Comparison of ENCODE assay signal across 11 cellular contexts in genomic region chr15:63246691-63247464, GRCh38. TPM values are rescaled to one million over a fixed set of nuclear protein-coding genes. Genes with fewer than 3 reads are reported as not detected.
A peak's percentile ranks its signal among the peaks of the same experiment; 100 is the strongest.
DNase-seq lines count a peak whose midpoint lies in the region; ATAC-seq, FAIRE-seq and TF ChIP-seq lines count a peak whose summit lies in the region.
"Had no signal": no experiment of that assay in that cellular context is flagged by ENCODE, and none has a peak within 500 bp of the region (broad histone marks: within the 10 kb centered on the region; RNA-seq: fewer than 3 reads in every experiment).

No MANE protein-coding gene starts in this region.

- peaks cover 52% of the 10 kb centered on the region for H3K36me3 Mint-ChIP-seq in endothelial cell (ENCODE audit: low read depth, unreplicated experiment)
- H3K36me3 Mint-ChIP-seq in natural killer cell treated with Interleukin-12 subunit alpha and Interleukin-12 subunit beta and Interleukin-15 and Interleukin-18, amount 100 ng/mL, for 72 hours: peaks cover 28% of the 10 kb centered on the region

- TF ChIP-seq CTCF in BJ (IDR thresholded peaks at IDR 0.05; ENCODE audit: insufficient read depth, low read depth, low read length): no peak
- no peak for TF ChIP-seq CTCF in endothelial cell (IDR thresholded peaks at IDR 0.05; ENCODE audit: unreplicated experiment)
- TF ChIP-seq CTCF in kidney (IDR thresholded peaks at IDR 0.05; ENCODE audit: borderline replicate concordance, extremely low read depth, insufficient read depth): no peak

- H3K36me3 ChIP-seq in BJ (ENCODE audit: control insufficient read depth, insufficient read depth, low read length) (no peaks in the 10 kb centered on the region), kidney (ENCODE audit: control insufficient read depth in 1 of 2, insufficient read depth in 2 of 2, low read length in 2 of 2) (peaks cover 0 to 5% of the 10 kb centered on the region in 2 donors)
- peaks cover 31% of the 10 kb centered on the region for H3K36me3 ChIP-seq in effector memory CD4-positive, alpha-beta T cell (ENCODE audit: control insufficient read depth, insufficient read depth, low read length)

- no peaks in the 10 kb centered on the region for H3K9me3 Mint-ChIP-seq in endothelial cell (ENCODE audit: unreplicated experiment)
- no peaks in the 10 kb centered on the region for H3K9me3 Mint-ChIP-seq in natural killer cell treated with Interleukin-12 subunit alpha and Interleukin-12 subunit beta and Interleukin-15 and Interleukin-18, amount 100 ng/mL, for 72 hours

- H3K27me3 ChIP-seq in BJ (ENCODE audit: control insufficient read depth, insufficient read depth, low read length): no peaks in the 10 kb centered on the region
- no peaks in the 10 kb centered on the region for H3K27me3 ChIP-seq in effector memory CD4-positive, alpha-beta T cell (replicated peaks; ENCODE audit: control insufficient read depth, insufficient read depth, low read length, poor library complexity, severe bottlenecking)

- intact Hi-C loops in kidney (cut with DNase I): no loop called here

- peaks cover 1% of the 10 kb centered on the region for H3K27me3 Mint-ChIP-seq in endothelial cell (ENCODE audit: unreplicated experiment)
- H3K27me3 Mint-ChIP-seq in natural killer cell treated with Interleukin-12 subunit alpha and Interleukin-12 subunit beta and Interleukin-15 and Interleukin-18, amount 100 ng/mL, for 72 hours: no peaks in the 10 kb centered on the region
- H3K27me3 Mint-ChIP-seq: activated B cell treated with CpG ODN at 0.5 μM for 24 hours had no signal

- H3K9me3 ChIP-seq in effector memory CD4-positive, alpha-beta T cell (ENCODE audit: control insufficient read depth, low read length): no peaks in the 10 kb centered on the region
- peaks cover 0 to 3% of the 10 kb centered on the region in 2 donors for H3K9me3 ChIP-seq in kidney (ENCODE audit: control insufficient read depth in 1 of 2, low read length in 2 of 2)

- H3K4me3 Mint-ChIP-seq in endothelial cell (ENCODE audit: unreplicated experiment): peak overlapping the region; percentile 76
- peak overlapping the region; percentile 27 for H3K4me3 Mint-ChIP-seq in natural killer cell treated with Interleukin-12 subunit alpha and Interleukin-12 subunit beta and Interleukin-15 and Interleukin-18, amount 100 ng/mL, for 72 hours
- H3K4me3 Mint-ChIP-seq: activated B cell treated with CpG ODN at 0.5 μM for 24 hours had no signal

- H3K9ac ChIP-seq in kidney (ENCODE audit: low read length in 2 of 2): no peak overlapping the region

- no peak overlapping the region for H3K27ac Mint-ChIP-seq in endothelial cell (ENCODE audit: unreplicated experiment)
- peak overlapping the region; percentile 80 to 91 for H3K27ac Mint-ChIP-seq in natural killer cell treated with Interleukin-12 subunit alpha and Interleukin-12 subunit beta and Interleukin-15 and Interleukin-18, amount 100 ng/mL, for 72 hours
- H3K27ac Mint-ChIP-seq: activated B cell treated with CpG ODN at 0.5 μM for 24 hours had no signal

- POLR2A ChIA-PET in BJ (lab: Charles Lee): no interaction called here

- H3K4me1 ChIP-seq in effector memory CD4-positive, alpha-beta T cell (ENCODE audit: control insufficient read depth, insufficient read depth, low read length, poor library complexity, severe bottlenecking): peaks cover 2% of the 10 kb centered on the region
- H3K4me1 ChIP-seq in kidney (ENCODE audit: control insufficient read depth in 1 of 2, insufficient read depth in 1 of 2, low read depth in 1 of 2, low read length in 2 of 2): no peaks in the 10 kb centered on the region

- CTCF ChIA-PET in BJ (lab: Yijun Ruan, JAX): interaction anchor here (0.5 to 2.1 kb wide), 3 partner anchors 96 to 198 kb away, joined by 3 to 4 read pairs (median 4); no protein-coding TSS in a partner anchor

- H3K4me1 Mint-ChIP-seq in endothelial cell (ENCODE audit: unreplicated experiment): peaks cover 12% of the 10 kb centered on the region
- H3K4me1 Mint-ChIP-seq in natural killer cell treated with Interleukin-12 subunit alpha and Interleukin-12 subunit beta and Interleukin-15 and Interleukin-18, amount 100 ng/mL, for 72 hours (ENCODE audit: low read depth in 2 of 2): peaks cover 58 to 68% of the 10 kb centered on the region in 2 donors

- DNase-seq in BJ (ENCODE audit: low read depth) (peak; percentile 80), NOMO-1 treated with DMSO at 0.1 percent for 48 hours (lab: John Stamatoyannopoulos, UW; ENCODE audit: unreplicated experiment) (peak; percentile 96), endothelial cell (ENCODE audit: low spot score) (no peak), kidney (no peak)
- DNase-seq in natural killer cell treated with Interleukin-12 subunit alpha and Interleukin-12 subunit beta and Interleukin-15 and Interleukin-18, amount 100 ng/mL, for 72 hours (ENCODE audit: low spot score): no peak
- no peak for DNase-seq in effector memory CD4-positive, alpha-beta T cell
- DNase-seq in activated CD4-positive, CD25-positive, alpha-beta regulatory T cell (lab: John Stamatoyannopoulos, UW): no peak
- DNase-seq: activated B cell treated with CpG ODN at 0.5 μM for 24 hours, NCI-H1105 treated with DMSO at 0.1 percent for 48 hours had no signal

- H3K4me3 ChIP-seq in BJ (ENCODE audit: low read depth, low read length): no peak overlapping the region
- no peak overlapping the region for H3K4me3 ChIP-seq in effector memory CD4-positive, alpha-beta T cell (ENCODE audit: insufficient read depth, low read depth, low read length, poor library complexity, severe bottlenecking)
- H3K4me3 ChIP-seq in kidney (ENCODE audit: low read length in 2 of 2): no peak overlapping the region

- peak; percentile 67 to 73 for ATAC-seq in natural killer cell treated with Interleukin-12 subunit alpha and Interleukin-12 subunit beta and Interleukin-15 and Interleukin-18, amount 100 ng/mL, for 72 hours
- no peak for ATAC-seq in GM21717 (IDR thresholded peaks at IDR 0.05; ENCODE audit: unreplicated experiment)

- H3K27ac ChIP-seq in effector memory CD4-positive, alpha-beta T cell (ENCODE audit: insufficient read depth, low read length, poor library complexity, severe bottlenecking): no peak overlapping the region
- no peak overlapping the region for H3K27ac ChIP-seq in kidney (ENCODE audit: low read depth in 2 of 2, low read length in 2 of 2)

- FAIRE-seq in kidney (lab: Jason Lieb, UNC): no peak
- FAIRE-seq: H1 had no signal

RNA-seq across cellular contexts. Expression of gene APH1B, which starts 30.5 kb away (rescaled TPM):
- polyA plus RNA-seq in BJ (2011; rRNA removed): 12.6 and 20.4 TPM in 2 replicates
- 17.4 and 20.7 TPM in 2 replicates for polyA minus RNA-seq in BJ (2011; rRNA and poly(A)+ RNA removed)
- total RNA-seq in endothelial cell (ENCODE audit: unreplicated experiment): 26.3 TPM
- total RNA-seq in natural killer cell treated with Interleukin-12 subunit alpha and Interleukin-12 subunit beta and Interleukin-15 and Interleukin-18, amount 100 ng/mL, for 72 hours: 10 to 100 TPM in 1 of 2 donors, 1 to 10 TPM in 1; 8.7 to 14.7 TPM
- total RNA-seq in kidney: 22.4 TPM
- 12.3 TPM for polyA plus RNA-seq in kidney (ENCODE audit: insufficient read depth, low read depth, low replicate concordance)

RNA-seq across cellular contexts. Expression of gene RAB8B, which starts 57.5 kb away (rescaled TPM):
- 16.4 and 39.7 TPM in 2 replicates for polyA plus RNA-seq in BJ (2011; rRNA removed)
- polyA minus RNA-seq in BJ (2011; rRNA and poly(A)+ RNA removed): 10.7 and 16.4 TPM in 2 replicates
- total RNA-seq in endothelial cell (ENCODE audit: unreplicated experiment): 92.9 TPM
- 100 to 1,000 TPM in 1 of 2 donors, 10 to 100 TPM in 1; 49.1 to 113 TPM for total RNA-seq in natural killer cell treated with Interleukin-12 subunit alpha and Interleukin-12 subunit beta and Interleukin-15 and Interleukin-18, amount 100 ng/mL, for 72 hours
- 33.6 TPM for total RNA-seq in kidney
- 7.1 TPM for polyA plus RNA-seq in kidney (ENCODE audit: insufficient read depth, low read depth, low replicate concordance)

Comparison
In these comparisons a context has a peak if more than half of its experiments do, and no peak if none do; other contexts are left out.
1. DNase-seq: peak in BJ (single experiment) and NOMO-1 treated with DMSO at 0.1 percent for 48 hours (single experiment); none in endothelial cell (single experiment), natural killer cell treated with Interleukin-12 subunit alpha and Interleukin-12 subunit beta and Interleukin-15 and Interleukin-18, amount 100 ng/mL, for 72 hours (single experiment), effector memory CD4-positive, alpha-beta T cell (0 of 3), activated CD4-positive, CD25-positive, alpha-beta regulatory T cell (0 of 4) and kidney (single experiment).